31 cellular contexts compared by ENCODE assay signal in genomic region chr5:134456825-134457224, GRCh38.
"Had no signal": no experiment of that assay in that cellular context is flagged by ENCODE, and none has a peak within 500 bp of the region (broad histone marks: within the 10 kb centered on the region; RNA-seq: fewer than 3 reads in every experiment).

No MANE protein-coding gene starts in this region.

- H3K4me1 ChIP-seq: breast epithelium had no signal

- H3K9me3 ChIP-seq: ascending aorta, breast epithelium had no signal

- H3K4me3 ChIP-seq: ascending aorta, breast epithelium had no signal

- ATAC-seq: activated CD4-positive, alpha-beta T cell treated with anti-CD3 and anti-CD28 coated beads for 36 hours; activated CD4-positive, CD25-positive, alpha-beta regulatory T cell treated with anti-CD3 and anti-CD28 coated beads, Interleukin-2, amount 50 U/mL, for 24 hours; activated CD8-positive, alpha-beta memory T cell treated with anti-CD3 and anti-CD28 coated beads, Interleukin-2, amount 10 ng/mL, durations not matched to agents 7 days and 5 days; activated CD8-positive, alpha-beta T cell treated with anti-CD3 and anti-CD28 coated beads, Interleukin-2, amount 10 ng/mL, durations not matched to agents 7 days and 5 days; activated naive CD8-positive, alpha-beta T cell treated with anti-CD3 and anti-CD28 coated beads, Interleukin-2, amount 50 U/mL, for 24 hours; WTC11 had no signal

- H3K36me3 ChIP-seq: ascending aorta, breast epithelium, WERI-Rb-1 had no signal

- H3K27ac ChIP-seq: ascending aorta, breast epithelium, WERI-Rb-1 had no signal

- FAIRE-seq: TTC549 had no signal

- H3K27me3 ChIP-seq: ascending aorta, breast epithelium had no signal

- DNase-seq: activated CD4-positive, alpha-beta memory T cell treated with anti-CD3 and anti-CD28 coated beads, Interleukin-2, amount 10 ng/mL, durations not matched to agents 7 days and 5 days; activated CD4-positive, alpha-beta T cell treated with anti-CD3 and anti-CD28 coated beads for 1 hour; activated CD4-positive, alpha-beta T cell treated with anti-CD3 and anti-CD28 coated beads for 36 hours; activated CD4-positive, alpha-beta T cell treated with anti-CD3 and anti-CD28 coated beads for 48 hours; activated CD4-positive, alpha-beta T cell treated with anti-CD3 and anti-CD28 coated beads, Interleukin-2, amount 10 ng/mL, durations not matched to agents 7 days and 5 days; activated CD4-positive, alpha-beta T cell treated with anti-CD3 and anti-CD28 coated beads, Interleukin-2, amount 50 U/mL, for 48 hours; activated CD4-positive, CD25-positive, alpha-beta regulatory T cell; activated CD8-positive, alpha-beta memory T cell treated with anti-CD3 and anti-CD28 coated beads for 24 hours; activated CD8-positive, alpha-beta memory T cell treated with anti-CD3 and anti-CD28 coated beads, Interleukin-2, amount 10 ng/mL, durations not matched to agents 7 days and 5 days; activated CD8-positive, alpha-beta memory T cell treated with anti-CD3 and anti-CD28 coated beads, Interleukin-2, amount 50 U/mL, for 48 hours; activated CD8-positive, alpha-beta T cell treated with anti-CD3 and anti-CD28 coated beads, Interleukin-2, amount 10 ng/mL, durations not matched to agents 7 days and 5 days; activated effector memory CD4-positive, alpha-beta T cell treated with Interleukin-2 at 50 U/mL for 16 hours; activated gamma-delta T cell; activated naive CD4-positive, alpha-beta T cell treated with anti-CD3 and anti-CD28 coated beads, Interleukin-2, amount 10 ng/mL, durations not matched to agents 7 days and 5 days; activated naive CD4-positive, alpha-beta T cell treated with Interleukin-2 at 50 U/mL for 16 hours; activated naive CD8-positive, alpha-beta T cell treated with anti-CD3 and anti-CD28 coated beads, Interleukin-2, amount 10 ng/mL, durations not matched to agents 7 days and 5 days; activated naive CD8-positive, alpha-beta T cell treated with anti-CD3 and anti-CD28 coated beads, Interleukin-2, amount 50 U/mL, for 24 hours; activated T-cell treated with anti-CD3 and anti-CD28 coated beads, Interleukin-2, amount 50 U/mL, for 24 hours; activated T-cell treated with anti-CD3 and anti-CD28 coated beads, Interleukin-2, amount 50 U/mL, for 48 hours; amygdala; anterior cingulate cortex; central memory CD4-positive, alpha-beta T cell; T-helper 1 cell; T-helper 2 cell; T-helper 9 cell; WERI-Rb-1 had no signal
